ENCODE assay signal across 13 cellular contexts in genomic region chr10:118108194-118109026, GRCh38.
DNase-seq lines count a peak whose midpoint lies in the region; ATAC-seq, FAIRE-seq and TF ChIP-seq lines count a peak whose summit lies in the region.
"Had no signal": no experiment of that assay in that cellular context is flagged by ENCODE, and none has a peak within 500 bp of the region (broad histone marks: within the 10 kb centered on the region; RNA-seq: fewer than 3 reads in every experiment).

No MANE protein-coding gene starts in this region.

- WGBS in H1 (ENCODE audit: extremely low coverage in 1 of 2, insufficient coverage in 1 of 2, insufficient read length in 1 of 2, insufficient replicate concordance in 2 of 2, low coverage in 1 of 2, low lambda C conversion rate in 2 of 2, missing lambda C conversion rate in 1 of 2), 2 experiments, result 91% methylated on average over 20 of the region's 20 CpGs; no CpG with 5 or more reads in 1 of the 2 experiments
- no CpG with 5 or more reads among the region's 20 CpGs for WGBS in neuronal stem cell (ENCODE audit: extremely low coverage in 2 of 2, insufficient read length in 2 of 2, insufficient replicate concordance in 1 of 2), 2 donors

- H3K79me1 ChIP-seq in H1 (ENCODE audit: low read depth, low read length), result no peaks in the 10 kb centered on the region
- no peaks in the 10 kb centered on the region for H3K79me1 ChIP-seq in neuronal stem cell (ENCODE audit: low read depth, low read length)

- H3K23ac ChIP-seq in H1 (ENCODE audit: insufficient read length) (no peak overlapping the region), neuronal stem cell (ENCODE audit: low read depth, low read length, poor library complexity) (no peak overlapping the region)

- no peak for ATAC-seq in GM18907 (IDR thresholded peaks at IDR 0.05; ENCODE audit: unreplicated experiment)
- no peak for ATAC-seq in GM18505 (IDR thresholded peaks at IDR 0.05; ENCODE audit: unreplicated experiment)
- no peak for ATAC-seq in T-helper 17 cell
- ATAC-seq: body of pancreas had no signal

- H3K36me3 ChIP-seq in H1 (ENCODE audit: control insufficient read depth in 2 of 4, insufficient read depth in 4 of 4, low read length in 3 of 4) (no peaks in the 10 kb centered on the region), neuronal stem cell (replicated peaks in 1 of 2; ENCODE audit: control insufficient read depth in 2 of 2, insufficient read depth in 2 of 2, low read length in 2 of 2) (no peaks in the 10 kb centered on the region)

- H3K9ac ChIP-seq in H1 (replicated peaks in 1 of 4; ENCODE audit: extremely low read depth in 1 of 4, low read depth in 3 of 4, low read length in 3 of 4), result no peak overlapping the region
- no peak overlapping the region for H3K9ac ChIP-seq in neuronal stem cell (ENCODE audit: low read depth, low read length, poor library complexity)

- H3K14ac ChIP-seq in H1 (ENCODE audit: insufficient read length), result no peak overlapping the region
- no peak overlapping the region for H3K14ac ChIP-seq in neuronal stem cell (ENCODE audit: low read length)

- TF ChIP-seq POLR2A in H1 (IDR thresholded peaks at IDR 0.05; ENCODE audit: control extremely low read depth in 1 of 2, low read depth in 2 of 2, low read length in 2 of 2), result no peak
- no peak for TF ChIP-seq POLR2A in GM18505 (IDR thresholded peaks at IDR 0.05; ENCODE audit: borderline replicate concordance, extremely low read depth, insufficient read depth, insufficient read length)

- no peak overlapping the region for H3K4me3 Mint-ChIP-seq in T-helper 17 cell
- H3K4me3 Mint-ChIP-seq: stimulated activated naive CD8-positive, alpha-beta T cell treated with anti-CD3 and anti-CD28 coated beads, Interleukin-15, Interleukin-2, amounts not matched to agents 100 ng/mL and 50 ng/mL, for 24 hours had no signal

- no peaks in the 10 kb centered on the region for H3K23me2 ChIP-seq in H1 (ENCODE audit: low read depth, low read length)

- H3K4ac ChIP-seq in H1 (replicated peaks; ENCODE audit: insufficient read length, low read depth, low read length), result no peak overlapping the region
- no peak overlapping the region for H3K4ac ChIP-seq in neuronal stem cell (ENCODE audit: low read length)

- TF ChIP-seq EP300 in H1 (IDR thresholded peaks at IDR 0.05; ENCODE audit: borderline replicate concordance in 1 of 2, low read depth in 2 of 2, low read length in 2 of 2), result no peak

- H2BK120ac ChIP-seq in H1 (replicated peaks; ENCODE audit: low read depth, low read length) (no peak overlapping the region), neuronal stem cell (ENCODE audit: low read depth, low read length) (no peak overlapping the region)

- no peak overlapping the region for H3K56ac ChIP-seq in H1 (replicated peaks; ENCODE audit: insufficient read length, low read depth, low read length)

- H3K27ac Mint-ChIP-seq in T-helper 17 cell, result no peak overlapping the region
- H3K27ac Mint-ChIP-seq: stimulated activated naive CD8-positive, alpha-beta T cell treated with anti-CD3 and anti-CD28 coated beads, Interleukin-15, Interleukin-2, amounts not matched to agents 100 ng/mL and 50 ng/mL, for 24 hours had no signal

- H3K4me3 ChIP-seq in H1 (ENCODE audit: extremely low read depth in 1 of 4, insufficient read depth in 2 of 4, low read depth in 3 of 4, low read length in 4 of 4), result no peak overlapping the region
- no peak overlapping the region for H3K4me3 ChIP-seq in neuronal stem cell (ENCODE audit: low read length in 2 of 2)
- H3K4me3 ChIP-seq: body of pancreas had no signal

- no peak overlapping the region for H4K91ac ChIP-seq in H1 (replicated peaks; ENCODE audit: insufficient read length, low read length)
- H4K91ac ChIP-seq in neuronal stem cell (ENCODE audit: low read depth, low read length, poor library complexity), result no peak overlapping the region

- no peaks in the 10 kb centered on the region for H3K79me2 ChIP-seq in H1 (ENCODE audit: control insufficient read depth in 1 of 2, insufficient read depth in 2 of 2, low read length in 2 of 2)

- H3K27me3 ChIP-seq in H1 (replicated peaks in 1 of 4; ENCODE audit: control insufficient read depth in 3 of 4, extremely low read depth in 1 of 4, insufficient read depth in 3 of 4, low read length in 3 of 4) (no peaks in the 10 kb centered on the region), neuronal stem cell (ENCODE audit: control insufficient read depth in 3 of 3, insufficient read depth in 3 of 3, low read depth in 1 of 3, low read length in 3 of 3) (no peaks in the 10 kb centered on the region)
- H3K27me3 ChIP-seq: body of pancreas had no signal

- H2BK20ac ChIP-seq in H1 (ENCODE audit: low read length), result no peak overlapping the region

- peak overlapping the region; percentile 59 for H2AFZ ChIP-seq in H1 (ENCODE audit: low read length)
- peak overlapping the region; percentile 21 for H2AFZ ChIP-seq in neuronal stem cell (ENCODE audit: low read length)

- H4K8ac ChIP-seq in H1 (ENCODE audit: extremely low read depth, insufficient read depth, low read length) (no peak overlapping the region), neuronal stem cell (ENCODE audit: low read depth, low read length) (no peak overlapping the region)

- no peak overlapping the region for H2BK15ac ChIP-seq in H1 (ENCODE audit: low read length)
- no peak overlapping the region for H2BK15ac ChIP-seq in neuronal stem cell (ENCODE audit: low read length)

- no peaks in the 10 kb centered on the region for H3K36me3 Mint-ChIP-seq in T-helper 17 cell (ENCODE audit: low read depth)

- H4K20me1 ChIP-seq in H1 (replicated peaks in 1 of 2; ENCODE audit: control insufficient read depth in 1 of 2, insufficient read depth in 2 of 2, low read length in 2 of 2), result no peaks in the 10 kb centered on the region

- H2AK5ac ChIP-seq in H1 (ENCODE audit: low read depth, low read length) (no peak overlapping the region), neuronal stem cell (ENCODE audit: low read depth, low read length) (no peak overlapping the region)

- no peak overlapping the region for H2BK12ac ChIP-seq in H1 (ENCODE audit: low read depth, low read length)
- H2BK12ac ChIP-seq in neuronal stem cell (ENCODE audit: low read length), result no peak overlapping the region

- POLR2A ChIA-PET in H1 (lab: Charles Lee; ENCODE audit: partially characterized antibody), result no interaction called here

- H4K5ac ChIP-seq in H1 (ENCODE audit: insufficient read length, low read depth, low read length), result no peak overlapping the region

- peak; percentile 15 for DNase-seq in EH (ENCODE audit: low read depth)
- DNase-seq in NCI-H2171 treated with DMSO at 0.1 percent for 48 hours (lab: John Stamatoyannopoulos, UW), result peak; percentile 78
- no peak for DNase-seq in H1 (ENCODE audit: low read depth in 1 of 2, low spot score in 2 of 2)
- peak; percentile 38 for DNase-seq in neuronal stem cell (ENCODE audit: low spot score)
- DNase-seq in NK-92 treated with Interleukin-12 subunit alpha and Interleukin-12 subunit beta, amount 100 ng/mL, for 24 hours (lab: John Stamatoyannopoulos, UW), result no peak
- DNase-seq in T-helper 17 cell, result no peak
- DNase-seq: body of pancreas; stimulated activated CD4-positive, alpha-beta T cell treated with anti-CD3 and anti-CD28 coated beads, Interleukin-4, amount 100 ng/mL, for 4 hours; SW 1271 had no signal

- CTCF ChIA-PET in H1 (lab: Charles Lee; ENCODE audit: partially characterized antibody), result interaction anchor here (0.7 to 1.2 kb wide), 4 partner anchors 7 to 182 kb away, joined by 3 to 4 read pairs (median 3); no protein-coding TSS in a partner anchor

- H2BK5ac ChIP-seq in H1 (ENCODE audit: low read depth, low read length) (no peak overlapping the region), neuronal stem cell (ENCODE audit: low read length) (no peak overlapping the region)

- no peak for FAIRE-seq in H1 (lab: Jason Lieb, UNC)
- FAIRE-seq: endometrium had no signal

- no peaks in the 10 kb centered on the region for H3K4me1 ChIP-seq in H1 (replicated peaks in 1 of 4; ENCODE audit: control insufficient read depth in 3 of 4, insufficient read depth in 4 of 4, low read length in 3 of 4)
- H3K4me1 ChIP-seq in neuronal stem cell (ENCODE audit: control insufficient read depth in 2 of 2, insufficient read depth in 1 of 2, low read depth in 1 of 2, low read length in 2 of 2), result peaks cover 4 to 5% of the 10 kb centered on the region in 2 donors
- H3K4me1 ChIP-seq: body of pancreas had no signal

- TF ChIP-seq RAD21 in H1 (IDR thresholded peaks at IDR 0.05 in 1 of 2, conservative IDR thresholded peaks at IDR 0.05 in 1 of 2; ENCODE audit: low read depth in 2 of 2, low read length in 2 of 2), result no peak

- TF ChIP-seq CTCF in H1 (IDR thresholded peaks at IDR 0.05; ENCODE audit: control extremely low read depth in 1 of 3, insufficient read depth in 1 of 3, low read depth in 1 of 3, low read length in 3 of 3), result no peak

- H3K18ac ChIP-seq in H1 (ENCODE audit: extremely low read depth, low read length), result no peak overlapping the region
- no peak overlapping the region for H3K18ac ChIP-seq in neuronal stem cell (ENCODE audit: low read length)

- peaks cover 3 to 4% of the 10 kb centered on the region in 2 experiments; a peak in 3 of 4 replicates for H3K9me3 ChIP-seq in H1 (ENCODE audit: insufficient read depth in 2 of 2, low read depth in 1 of 2, low read length in 1 of 2)
- H3K9me3 ChIP-seq in neuronal stem cell (replicated peaks in 1 of 2; ENCODE audit: control insufficient read depth in 2 of 2, insufficient read depth in 1 of 2, low read depth in 1 of 2, low read length in 2 of 2), result no peaks in the 10 kb centered on the region
- no peaks in the 10 kb centered on the region for H3K9me3 ChIP-seq in T-helper 17 cell (ENCODE audit: control insufficient read depth, low read length, poor library complexity, severe bottlenecking)
- H3K9me3 ChIP-seq: body of pancreas had no signal

- H3K27ac ChIP-seq in H1 (ENCODE audit: low read depth, low read length) (no peak overlapping the region), neuronal stem cell (replicated peaks; ENCODE audit: low read length) (peak overlapping the region; percentile 87)
- H3K27ac ChIP-seq: body of pancreas had no signal

- H3K4me2 ChIP-seq in H1 (ENCODE audit: insufficient read depth in 1 of 2, low read depth in 2 of 2, low read length in 2 of 2), result no peak overlapping the region
- H3K4me2 ChIP-seq in neuronal stem cell (ENCODE audit: insufficient read depth, low read length, poor library complexity, severe bottlenecking), result no peak overlapping the region

- peaks cover 2% of the 10 kb centered on the region for H3K4me1 Mint-ChIP-seq in T-helper 17 cell

- H3K27me3 Mint-ChIP-seq in T-helper 17 cell, result peaks cover 29% of the 10 kb centered on the region

TF ChIP-seq in H1, 55 proteins besides CTCF, POLR2A, EP300 and RAD21 (continues in another document):
- TF ChIP-seq SP2 (IDR thresholded peaks at IDR 0.05; ENCODE audit: low read length), result no peak
- TF ChIP-seq PHF8 (conservative IDR thresholded peaks at IDR 0.05; ENCODE audit: low read depth, low read length), result no peak
- TF ChIP-seq GABPA (IDR thresholded peaks at IDR 0.05; ENCODE audit: borderline replicate concordance, insufficient read depth, low read length), result no peak
- no peak for TF ChIP-seq KDM5A (IDR thresholded peaks at IDR 0.05; ENCODE audit: low read length)
- TF ChIP-seq BACH1 (IDR thresholded peaks at IDR 0.05; ENCODE audit: low read length), result no peak
- no peak for TF ChIP-seq RFX5 (IDR thresholded peaks at IDR 0.05; ENCODE audit: borderline replicate concordance, low read depth, low read length)
- no peak for TF ChIP-seq NANOG (IDR thresholded peaks at IDR 0.05; ENCODE audit: insufficient read depth, low read depth, low read length, poor library complexity, severe bottlenecking)
- TF ChIP-seq SP4 (IDR thresholded peaks at IDR 0.05; ENCODE audit: low read length), result no peak

Comparison
In these comparisons a context has a peak if more than half of its experiments do, and no peak if none do; other contexts are left out.
1. DNase-seq: peak in EH (single experiment), NCI-H2171 treated with DMSO at 0.1 percent for 48 hours (single experiment) and neuronal stem cell (single experiment); none in H1 (0 of 2), NK-92 treated with Interleukin-12 subunit alpha and Interleukin-12 subunit beta, amount 100 ng/mL, for 24 hours (single experiment) and T-helper 17 cell (0 of 3).